ENCODE assay signal across 19 cellular contexts in the genomic region with DNA sequence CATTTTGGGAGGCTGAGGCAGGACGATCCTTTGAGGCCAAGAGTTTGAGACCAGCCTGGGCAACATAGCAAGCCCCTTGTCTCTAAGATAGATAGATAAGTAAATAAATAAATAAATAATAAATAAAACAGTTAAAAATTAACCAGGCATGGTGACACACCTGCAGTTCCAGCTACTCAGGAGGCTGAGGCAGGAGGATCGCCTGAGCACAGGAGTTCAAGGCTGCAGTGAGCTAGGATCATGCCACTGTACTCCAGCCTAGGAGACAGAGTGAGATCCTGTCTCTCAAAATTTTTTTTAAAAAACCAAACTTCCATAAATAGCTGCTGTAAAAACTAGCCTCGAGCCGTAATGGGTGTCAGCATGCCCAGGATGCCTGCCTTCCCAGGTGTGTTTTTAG. TPM values are rescaled to one million over a fixed set of nuclear protein-coding genes. Genes with fewer than 3 reads are reported as not detected.
DNase-seq lines count a peak whose midpoint lies in the region; ATAC-seq and TF ChIP-seq lines count a peak whose summit lies in the region.
"Had no signal": no experiment of that assay in that cellular context is flagged by ENCODE, and none has a peak within 500 bp of the region (broad histone marks: within the 10 kb centered on the region; RNA-seq: fewer than 3 reads in every experiment).

No MANE protein-coding gene starts in this region.

- TF ChIP-seq POLR2A in upper lobe of left lung (IDR thresholded peaks at IDR 0.05): no peak

- H3K27ac ChIP-seq in 22Rv1: peak overlapping the region; percentile 59
- no peak overlapping the region for H3K27ac ChIP-seq in endodermal cell (ENCODE audit: low read depth, low read length)
- H3K27ac ChIP-seq in neuronal stem cell (replicated peaks; ENCODE audit: low read length): no peak overlapping the region
- no peak overlapping the region for H3K27ac ChIP-seq in mesenchymal stem cell (ENCODE audit: low read length, poor library complexity, severe bottlenecking)
- H3K27ac ChIP-seq in upper lobe of left lung: no peak overlapping the region
- H3K27ac ChIP-seq: BLaER1 had no signal

- TF ChIP-seq CTCF in 22Rv1 (IDR thresholded peaks at IDR 0.05) (no peak), Caco-2 (IDR thresholded peaks at IDR 0.05; ENCODE audit: insufficient read depth in 1 of 2, low read depth in 1 of 2, low read length in 1 of 2, severe bottlenecking in 1 of 2, unreplicated experiment in 1 of 2) (no peak), endodermal cell (conservative IDR thresholded peaks at IDR 0.05) (no peak), upper lobe of left lung (IDR thresholded peaks at IDR 0.05) (no peak)

- H4K8ac ChIP-seq in neuronal stem cell (ENCODE audit: low read depth, low read length): no peak overlapping the region
- H4K8ac ChIP-seq in mesenchymal stem cell (ENCODE audit: low read length): no peak overlapping the region

- intact Hi-C loops in Caco-2 (cut with micrococcal nuclease; ENCODE audit: unreplicated experiment): loop anchor here (2.0 kb wide), 1 partner anchor 16 kb away; no protein-coding TSS in a partner anchor

- H3K9me3 Mint-ChIP-seq in Caco-2 (ENCODE audit: unreplicated experiment) (peaks cover 8% of the 10 kb centered on the region), endodermal cell (peaks cover 13% of the 10 kb centered on the region)
- H3K9me3 Mint-ChIP-seq: CD4-positive, CD25-positive, alpha-beta regulatory T cell; CD8-positive, alpha-beta T cell; HFFc6 had no signal

- H3K23ac ChIP-seq in neuronal stem cell (ENCODE audit: low read depth, low read length, poor library complexity) (no peak overlapping the region), mesenchymal stem cell (ENCODE audit: low read length in 2 of 2) (no peak overlapping the region)

- POLR2A ChIA-PET in Caco-2 (lab: Charles Lee): interaction anchor here (0.7 to 1.0 kb wide), 2 partner anchors 24 to 114 kb away, joined by 4 read pairs; no protein-coding TSS in a partner anchor

- H2BK5ac ChIP-seq in neuronal stem cell (ENCODE audit: low read length): no peak overlapping the region
- no peak overlapping the region for H2BK5ac ChIP-seq in mesenchymal stem cell (ENCODE audit: low read depth, low read length, poor library complexity, severe bottlenecking)

- CTCF ChIA-PET in Caco-2 (lab: Charles Lee): interaction anchor here (0.5 to 1.6 kb wide), 4 partner anchors 11 to 223 kb away, joined by 4 to 10 read pairs (median 6); no protein-coding TSS in a partner anchor

- H3K27ac Mint-ChIP-seq in Caco-2 (ENCODE audit: unreplicated experiment) (peak overlapping the region; percentile 52), endodermal cell (peak overlapping the region; percentile 94)
- H3K27ac Mint-ChIP-seq: B cell; CD4-positive, CD25-positive, alpha-beta regulatory T cell; CD8-positive, alpha-beta T cell; HFFc6 had no signal

- TF ChIP-seq EP300 in upper lobe of left lung (IDR thresholded peaks at IDR 0.05): no peak

- no peak overlapping the region for H3K4me3 ChIP-seq in Caco-2 (ENCODE audit: low read depth, low read length)
- H3K4me3 ChIP-seq in endodermal cell (ENCODE audit: low read length): no peak overlapping the region
- no peak overlapping the region for H3K4me3 ChIP-seq in neuronal stem cell (ENCODE audit: low read length in 2 of 2)
- H3K4me3 ChIP-seq in mesenchymal stem cell (ENCODE audit: insufficient read depth in 1 of 2, low read depth in 1 of 2, low read length in 2 of 2): no peak overlapping the region
- H3K4me3 ChIP-seq in upper lobe of left lung: no peak overlapping the region
- H3K4me3 ChIP-seq: BLaER1, GM12878, HAP-1 had no signal

- H3K4me1 Mint-ChIP-seq in Caco-2 (ENCODE audit: low read depth, unreplicated experiment): peaks cover 36% of the 10 kb centered on the region
- peaks cover 19% of the 10 kb centered on the region for H3K4me1 Mint-ChIP-seq in endodermal cell
- H3K4me1 Mint-ChIP-seq: B cell; CD4-positive, CD25-positive, alpha-beta regulatory T cell had no signal

- H3K14ac ChIP-seq in neuronal stem cell (ENCODE audit: low read length): no peak overlapping the region
- no peak overlapping the region for H3K14ac ChIP-seq in mesenchymal stem cell (ENCODE audit: low read length in 2 of 2)

- H3K4me1 ChIP-seq in Caco-2 (peaks cover 40% of the 10 kb centered on the region), endodermal cell (ENCODE audit: control insufficient read depth, insufficient read depth, low read length) (no peaks in the 10 kb centered on the region), neuronal stem cell (ENCODE audit: control insufficient read depth in 2 of 2, insufficient read depth in 1 of 2, low read depth in 1 of 2, low read length in 2 of 2) (peaks cover 0 to 2% of the 10 kb centered on the region in 2 donors), mesenchymal stem cell (ENCODE audit: control insufficient read depth, insufficient read depth, low read depth, low read length) (peaks cover 4% of the 10 kb centered on the region), upper lobe of left lung (no peaks in the 10 kb centered on the region)

- H3K36me3 Mint-ChIP-seq in Caco-2 (ENCODE audit: insufficient read depth, unreplicated experiment) (peaks cover 12% of the 10 kb centered on the region), endodermal cell (ENCODE audit: low read depth) (no peaks in the 10 kb centered on the region)
- H3K36me3 Mint-ChIP-seq: CD4-positive, CD25-positive, alpha-beta regulatory T cell; CD8-positive, alpha-beta T cell had no signal

- H2AFZ ChIP-seq in neuronal stem cell (ENCODE audit: low read length): no peak overlapping the region
- H2AFZ ChIP-seq in mesenchymal stem cell (ENCODE audit: low read depth, low read length): no peak overlapping the region

- H3K27me3 Mint-ChIP-seq in Caco-2 (ENCODE audit: insufficient read depth, unreplicated experiment): no peaks in the 10 kb centered on the region
- H3K27me3 Mint-ChIP-seq in endodermal cell (ENCODE audit: insufficient read depth): no peaks in the 10 kb centered on the region

- H3K27me3 ChIP-seq in Caco-2 (replicated peaks; ENCODE audit: control insufficient read depth, insufficient read depth, low read length) (no peaks in the 10 kb centered on the region), endodermal cell (ENCODE audit: control insufficient read depth, insufficient read depth, low read length, poor library complexity, severe bottlenecking) (no peaks in the 10 kb centered on the region), neuronal stem cell (ENCODE audit: control insufficient read depth in 3 of 3, insufficient read depth in 3 of 3, low read depth in 1 of 3, low read length in 3 of 3) (peaks cover 0 to 5% (median 0%) of the 10 kb centered on the region in 3 experiments), mesenchymal stem cell (ENCODE audit: control insufficient read depth in 1 of 2, insufficient read depth in 1 of 2, low read length in 2 of 2) (no peaks in the 10 kb centered on the region), upper lobe of left lung (no peaks in the 10 kb centered on the region)
- H3K27me3 ChIP-seq: BLaER1 had no signal

- H3K9ac ChIP-seq in endodermal cell (ENCODE audit: extremely low read depth, low read length, poor library complexity, severe bottlenecking) (no peak overlapping the region), neuronal stem cell (ENCODE audit: low read depth, low read length, poor library complexity) (no peak overlapping the region), mesenchymal stem cell (ENCODE audit: low read length) (no peak overlapping the region)
- H3K9ac ChIP-seq: BLaER1 had no signal

- H3K36me3 ChIP-seq in Caco-2 (ENCODE audit: control insufficient read depth, insufficient read depth, low read length): no peaks in the 10 kb centered on the region
- H3K36me3 ChIP-seq in endodermal cell (ENCODE audit: control insufficient read depth, insufficient read depth, low read length): no peaks in the 10 kb centered on the region
- H3K36me3 ChIP-seq in neuronal stem cell (replicated peaks in 1 of 2; ENCODE audit: control insufficient read depth in 2 of 2, insufficient read depth in 2 of 2, low read length in 2 of 2): no peaks in the 10 kb centered on the region
- H3K36me3 ChIP-seq in mesenchymal stem cell (ENCODE audit: control insufficient read depth in 1 of 2, insufficient read depth in 2 of 2, low read depth in 1 of 2, low read length in 2 of 2): no peaks in the 10 kb centered on the region
- H3K36me3 ChIP-seq in upper lobe of left lung: no peaks in the 10 kb centered on the region
- H3K36me3 ChIP-seq: BLaER1, HAP-1 had no signal

- DNase-seq in Caco-2 (no peak), endodermal cell (peak; percentile 25), neuronal stem cell (ENCODE audit: low spot score) (no peak), mesenchymal stem cell (no peak), upper lobe of left lung (no peak), MV-4-11 (lab: John Stamatoyannopoulos, UW) (no peak)
- DNase-seq: CD4-positive, CD25-positive, alpha-beta regulatory T cell; CD8-positive, alpha-beta T cell; DMS 273 treated with DMSO at 0.1 percent for 48 hours; DMS79; EL; GDM1; GOT3; HFFc6 had no signal

- WGBS in endodermal cell (ENCODE audit: insufficient coverage in 1 of 2, insufficient read length in 1 of 2), 2 experiments: 93 to 100% methylated on average over 4 of the region's 4 CpGs
- no CpG with 5 or more reads among the region's 4 CpGs for WGBS in neuronal stem cell (ENCODE audit: extremely low coverage in 2 of 2, insufficient read length in 2 of 2, insufficient replicate concordance in 1 of 2), 2 donors
- whole genome bisulfite sequencing in mesenchymal stem cell: 89% methylated on average over 3 of the region's 4 CpGs
- 90 to 94% methylated on average over 4 of the region's 4 CpGs for WGBS in upper lobe of left lung, 2 donors

- H3K79me1 ChIP-seq in neuronal stem cell (ENCODE audit: low read depth, low read length) (no peaks in the 10 kb centered on the region), mesenchymal stem cell (replicated peaks; ENCODE audit: low read length, poor library complexity, severe bottlenecking) (no peaks in the 10 kb centered on the region)

- H2AK5ac ChIP-seq in neuronal stem cell (ENCODE audit: low read depth, low read length) (no peak overlapping the region), mesenchymal stem cell (ENCODE audit: low read length, severe bottlenecking) (no peak overlapping the region)

- no TSS peak for BruUV-seq in Caco-2 (replicated peaks; lab: Mats Ljungman, UMichigan)

- H3K4me2 ChIP-seq in neuronal stem cell (ENCODE audit: insufficient read depth, low read length, poor library complexity, severe bottlenecking): no peak overlapping the region
- H3K4me2 ChIP-seq in mesenchymal stem cell (ENCODE audit: low read length, poor library complexity, severe bottlenecking): no peak overlapping the region
- H3K4me2 ChIP-seq: BLaER1 had no signal

- H3K18ac ChIP-seq in neuronal stem cell (ENCODE audit: low read length) (peak overlapping the region; percentile 63), mesenchymal stem cell (ENCODE audit: low read depth in 1 of 2, low read length in 2 of 2) (no peak overlapping the region)

- H2BK12ac ChIP-seq in neuronal stem cell (ENCODE audit: low read length) (no peak overlapping the region), mesenchymal stem cell (ENCODE audit: low read length in 2 of 2) (no peak overlapping the region)

- H3K4me3 Mint-ChIP-seq in Caco-2 (ENCODE audit: unreplicated experiment) (peak overlapping the region; percentile 61), endodermal cell (no peak overlapping the region)
- H3K4me3 Mint-ChIP-seq: B cell; CD4-positive, CD25-positive, alpha-beta regulatory T cell; CD8-positive, alpha-beta T cell; HFFc6 had no signal

- H3K9me3 ChIP-seq in Caco-2: no peaks in the 10 kb centered on the region
- no peaks in the 10 kb centered on the region for H3K9me3 ChIP-seq in endodermal cell (ENCODE audit: control insufficient read depth, low read length)
- no peaks in the 10 kb centered on the region for H3K9me3 ChIP-seq in neuronal stem cell (replicated peaks in 1 of 2; ENCODE audit: control insufficient read depth in 2 of 2, insufficient read depth in 1 of 2, low read depth in 1 of 2, low read length in 2 of 2)
- no peaks in the 10 kb centered on the region for H3K9me3 ChIP-seq in mesenchymal stem cell (ENCODE audit: control insufficient read depth, low read length)
- no peaks in the 10 kb centered on the region for H3K9me3 ChIP-seq in upper lobe of left lung
- H3K9me3 ChIP-seq: HAP-1 had no signal

- H4K91ac ChIP-seq in neuronal stem cell (ENCODE audit: low read depth, low read length, poor library complexity) (no peak overlapping the region), mesenchymal stem cell (ENCODE audit: low read length) (no peak overlapping the region)

- H2BK15ac ChIP-seq in neuronal stem cell (ENCODE audit: low read length) (no peak overlapping the region), mesenchymal stem cell (ENCODE audit: low read depth, poor library complexity, severe bottlenecking) (no peak overlapping the region)

- H2BK120ac ChIP-seq in neuronal stem cell (ENCODE audit: low read depth, low read length): no peak overlapping the region
- H2BK120ac ChIP-seq in mesenchymal stem cell (ENCODE audit: low read depth, low read length): no peak overlapping the region

- no peak for ATAC-seq in upper lobe of left lung (ENCODE audit: low FRiP score in 2 of 2)
- ATAC-seq: CD8-positive, alpha-beta T cell; GM12878 had no signal

- H3K4ac ChIP-seq in neuronal stem cell (ENCODE audit: low read length) (no peak overlapping the region), mesenchymal stem cell (ENCODE audit: low read depth in 1 of 2, low read length in 2 of 2) (no peak overlapping the region)

RNA-seq across cellular contexts. Expression of a gene that starts 14.4 kb away (rescaled TPM):
- total RNA-seq in Caco-2 (2022) (48.8 and 51.5 TPM in 2 replicates), endodermal cell (10 to 100 TPM; 31.3 to 33.4 TPM), upper lobe of left lung (10 to 100 TPM; 19.6 to 38.8 (median 29.4) TPM)
- polyA plus RNA-seq in endodermal cell (2013, experiment 1 of 2): 23.2 TPM
- 22.0 TPM for polyA plus RNA-seq in endodermal cell (2013, experiment 2 of 2)
- 18.7 TPM for polyA plus RNA-seq in neuronal stem cell (2013, experiment 1 of 2)
- polyA plus RNA-seq in neuronal stem cell (2013, experiment 2 of 2): 18.2 TPM
- polyA plus RNA-seq in mesenchymal stem cell (2013, experiment 1 of 2): 17.1 TPM
- polyA plus RNA-seq in mesenchymal stem cell (2013, experiment 2 of 2): 17.1 TPM

RNA-seq across cellular contexts. Expression of a gene that starts 39.5 kb away (rescaled TPM):
- total RNA-seq in Caco-2 (2022) (37.9 and 40.1 TPM in 2 replicates), endodermal cell (10 to 100 TPM; 12.6 to 14.2 TPM), upper lobe of left lung (10 to 100 TPM; 46.7 to 80.7 (median 57.8) TPM)
- 5.4 TPM for polyA plus RNA-seq in endodermal cell (2013, experiment 1 of 2)
- polyA plus RNA-seq in endodermal cell (2013, experiment 2 of 2): 6.1 TPM
- polyA plus RNA-seq in neuronal stem cell (2013, experiment 1 of 2): 0.56 TPM
- polyA plus RNA-seq in neuronal stem cell (2013, experiment 2 of 2): 0.76 TPM
- 5.1 TPM for polyA plus RNA-seq in mesenchymal stem cell (2013, experiment 1 of 2)
- 5.2 TPM for polyA plus RNA-seq in mesenchymal stem cell (2013, experiment 2 of 2)
- total RNA-seq: CD4-positive, CD25-positive, alpha-beta regulatory T cell had no signal
